ENCODE assay signal across 20 cellular contexts in the genomic region with DNA sequence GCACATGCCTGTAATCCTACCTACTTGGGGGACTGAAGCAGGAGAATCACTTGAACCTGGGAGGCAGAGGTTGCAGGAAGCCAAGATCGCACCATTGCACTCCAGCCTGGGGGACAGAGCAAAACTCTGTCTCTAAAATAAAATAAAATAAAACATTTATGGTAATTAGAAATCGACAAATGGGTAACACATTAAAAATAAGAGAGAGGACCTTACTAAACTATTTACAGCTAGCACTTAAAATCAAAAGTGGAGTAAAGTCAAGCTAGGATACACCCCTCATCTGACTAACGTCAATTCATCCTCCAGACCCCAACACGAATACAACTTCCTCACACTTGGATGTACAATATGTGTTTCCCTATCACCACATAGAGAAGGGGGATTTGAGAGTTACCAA.
"Had no signal": no experiment of that assay in that cellular context is flagged by ENCODE, and none has a peak within 500 bp of the region (broad histone marks: within the 10 kb centered on the region; RNA-seq: fewer than 3 reads in every experiment).

No MANE protein-coding gene starts in this region.

- H3K27me3 Mint-ChIP-seq: activated naive CD8-positive, alpha-beta T cell treated with anti-CD3 and anti-CD28 coated beads, Interleukin-2, amount 50 U/mL, for 24 hours; naive thymus-derived CD8-positive, alpha-beta T cell; type B pancreatic cell had no signal

- H3K9me3 ChIP-seq: breast epithelium, right atrium auricular region, suprapubic skin had no signal

- DNase-seq: activated CD4-positive, alpha-beta T cell treated with anti-CD3 and anti-CD28 coated beads, Interleukin-2, amount 50 U/mL, for 1 hour; activated naive CD4-positive, alpha-beta T cell; activated naive CD8-positive, alpha-beta T cell treated with anti-CD3 and anti-CD28 coated beads, Interleukin-2, amount 50 U/mL, for 24 hours; activated T-cell treated with anti-CD3 and anti-CD28 coated beads for 4 hours; aorta; cerebellar nuclear complex; effector CD8-positive, alpha-beta T cell; foreskin keratinocyte; mesenchymal stem cell; naive thymus-derived CD8-positive, alpha-beta T cell; stimulated activated CD4-positive, alpha-beta T cell treated with anti-CD3 and anti-CD28 coated beads, Interleukin-15, amount 100 ng/mL, for 24 hours; stimulated activated CD4-positive, alpha-beta T cell treated with anti-CD3 and anti-CD28 coated beads, Interleukin-4, amount 100 ng/mL, for 24 hours; stimulated activated naive CD4-positive, alpha-beta T cell treated with Interleukin-2 at 50 U/mL for 16 hours had no signal

- H3K9me3 Mint-ChIP-seq: activated naive CD8-positive, alpha-beta T cell treated with anti-CD3 and anti-CD28 coated beads, Interleukin-2, amount 50 U/mL, for 24 hours; naive thymus-derived CD8-positive, alpha-beta T cell; T-helper 2 cell treated with Interferon-gamma antibody and Interleukin-4, amounts not matched to agents 5 μg/mL and 100 μg/mL, for 36 hours; type B pancreatic cell had no signal

- H3K36me3 ChIP-seq: breast epithelium, right atrium auricular region, suprapubic skin had no signal

- H3K4me3 ChIP-seq: breast epithelium, right atrium auricular region, skin epidermis, suprapubic skin had no signal

- H3K36me3 Mint-ChIP-seq: naive thymus-derived CD8-positive, alpha-beta T cell; type B pancreatic cell had no signal

- ATAC-seq: activated naive CD8-positive, alpha-beta T cell treated with anti-CD3 and anti-CD28 coated beads, Interleukin-2, amount 50 U/mL, for 24 hours; foreskin keratinocyte; naive thymus-derived CD8-positive, alpha-beta T cell had no signal

- H3K27me3 ChIP-seq: breast epithelium, right atrium auricular region had no signal

- H3K4me3 Mint-ChIP-seq: activated naive CD8-positive, alpha-beta T cell treated with anti-CD3 and anti-CD28 coated beads, Interleukin-2, amount 50 U/mL, for 24 hours; naive thymus-derived CD8-positive, alpha-beta T cell; T-helper 2 cell treated with Interferon-gamma antibody and Interleukin-4, amounts not matched to agents 5 μg/mL and 100 μg/mL, for 36 hours; type B pancreatic cell had no signal

- H3K27ac Mint-ChIP-seq: activated naive CD8-positive, alpha-beta T cell treated with anti-CD3 and anti-CD28 coated beads, Interleukin-2, amount 50 U/mL, for 24 hours; progenitor cell of endocrine pancreas; T-helper 2 cell treated with Interferon-gamma antibody and Interleukin-4, amounts not matched to agents 5 μg/mL and 100 μg/mL, for 36 hours; type B pancreatic cell had no signal

- H3K4me1 ChIP-seq: breast epithelium, foreskin keratinocyte had no signal

- H3K27ac ChIP-seq: breast epithelium, foreskin keratinocyte, right atrium auricular region, suprapubic skin had no signal
